ENCODE assay signal across 14 cellular contexts in genomic region chr6:130076512-130076911, GRCh38. TPM values are rescaled to one million over a fixed set of nuclear protein-coding genes. Genes with fewer than 3 reads are reported as not detected.
A peak's percentile ranks its signal among the peaks of the same experiment; 100 is the strongest.
DNase-seq lines count a peak whose midpoint lies in the region; FAIRE-seq and TF ChIP-seq lines count a peak whose summit lies in the region.
"Had no signal": no experiment of that assay in that cellular context is flagged by ENCODE, and none has a peak within 500 bp of the region (broad histone marks: within the 10 kb centered on the region; RNA-seq: fewer than 3 reads in every experiment).

No MANE protein-coding gene starts in this region.

- H3K36me3 ChIP-seq in WERI-Rb-1, result no peaks in the 10 kb centered on the region
- peaks cover 0 to 2% of the 10 kb centered on the region in 2 donors for H3K36me3 ChIP-seq in small intestine (ENCODE audit: control insufficient read depth in 2 of 2, insufficient read depth in 2 of 2, low read length in 2 of 2)

- 49 to 89% (median 61%) methylated on average over 2 of the region's 2 CpGs for WGBS in small intestine, 3 donors

- no peak overlapping the region for H3K27ac ChIP-seq in WERI-Rb-1
- H3K27ac ChIP-seq in small intestine (ENCODE audit: low read depth in 1 of 2, low read length in 1 of 2), result no peak overlapping the region
- H3K27ac ChIP-seq: adrenal gland, thoracic aorta had no signal

- H3K4me1 ChIP-seq in small intestine (ENCODE audit: control insufficient read depth in 2 of 2, insufficient read depth in 1 of 2, low read depth in 1 of 2, low read length in 1 of 2), result no peaks in the 10 kb centered on the region
- H3K4me1 ChIP-seq: adrenal gland had no signal

- H3K4me3 ChIP-seq in choroid plexus epithelial cell (ENCODE audit: low read depth, low read length) (no peak overlapping the region), WERI-Rb-1 (ENCODE audit: low read depth, low read length) (no peak overlapping the region), small intestine (ENCODE audit: low read depth in 1 of 2, low read length in 2 of 2) (no peak overlapping the region)
- H3K4me3 ChIP-seq: adrenal gland, thoracic aorta had no signal

- H3K9me3 ChIP-seq in WERI-Rb-1 (ENCODE audit: severe bottlenecking), result no peaks in the 10 kb centered on the region
- no peaks in the 10 kb centered on the region for H3K9me3 ChIP-seq in small intestine (ENCODE audit: control insufficient read depth, low read depth)
- H3K9me3 ChIP-seq: adrenal gland, thoracic aorta had no signal

- H3K27me3 ChIP-seq in WERI-Rb-1 (ENCODE audit: insufficient read depth, low read depth, severe bottlenecking), result no peaks in the 10 kb centered on the region
- H3K27me3 ChIP-seq in small intestine (ENCODE audit: control insufficient read depth in 2 of 2, insufficient read depth in 2 of 2, low read length in 2 of 2), result no peaks in the 10 kb centered on the region
- H3K27me3 ChIP-seq: adrenal gland had no signal

- DNase-seq in NCI-H82 (lab: John Stamatoyannopoulos, UW) (peak; percentile 5), NCI-H82 treated with DMSO at 0.1 percent for 48 hours (lab: John Stamatoyannopoulos, UW; ENCODE audit: unreplicated experiment) (no peak), NAMALWA (ENCODE audit: low spot score) (peak; percentile 17), choroid plexus epithelial cell (ENCODE audit: low read depth) (peak; percentile 55), renal cortical epithelial cell (ENCODE audit: low read depth) (peak; percentile 22), DMS53 (lab: John Stamatoyannopoulos, UW) (no peak), WERI-Rb-1 (no peak), small intestine (no peak)
- DNase-seq: adrenal gland, EL, NCI-H1417 treated with DMSO at 0.1 percent for 48 hours, retina, T1000 had no signal

- no peak for FAIRE-seq in small intestine (lab: Jason Lieb, UNC)

- TF ChIP-seq CTCF in choroid plexus epithelial cell (conservative IDR thresholded peaks at IDR 0.05; ENCODE audit: low read depth, low read length) (peak; percentile 38), WERI-Rb-1 (IDR thresholded peaks at IDR 0.05; ENCODE audit: low read depth, low read length) (no peak)

RNA-seq across cellular contexts. Expression of gene L3MBTL3, which starts 58.1 kb away (rescaled TPM):
- total RNA-seq in renal cortical epithelial cell, result 8.0 and 13.7 TPM in 2 replicates
- 1 to 10 TPM; 1.3 to 3.0 (median 1.4) TPM for polyA plus RNA-seq in small intestine

Comparison
In these comparisons a context has a peak if more than half of its experiments do, and no peak if none do; other contexts are left out.
1. DNase-seq: peak in NCI-H82 (single experiment), NAMALWA (single experiment), choroid plexus epithelial cell (single experiment) and renal cortical epithelial cell (single experiment); none in NCI-H82 treated with DMSO at 0.1 percent for 48 hours (single experiment), DMS53 (single experiment), WERI-Rb-1 (single experiment) and small intestine (single experiment).